In genomic region chr2:3536682-3537632, GRCh38 we compare ENCODE assay signal across 7 cellular contexts. TPM values are rescaled to one million over a fixed set of nuclear protein-coding genes. Genes with fewer than 3 reads are reported as not detected.
DNase-seq lines count a peak whose midpoint lies in the region; ATAC-seq and TF ChIP-seq lines count a peak whose summit lies in the region.

No MANE protein-coding gene starts in this region.

- intact Hi-C loops in activated T-helper 1 cell treated with anti-CD3 and anti-CD28 coated beads, Interleukin-12 subunit alpha, Interleukin-12 subunit beta, Interleukin-2, Interleukin-4 antibody, amounts not matched to agents 30 ng/mL and 10 ng/mL and 1 ng/mL, durations not matched to agents 14 hours and 24 hours and 36 hours (cut with micrococcal nuclease) = no loop called here
- intact Hi-C loops in heart right ventricle (cut with DNase I) (no loop called here), sigmoid colon (cut with DNase I) (loop anchor here (2.0 kb wide), 1 partner anchor 18 kb away; no protein-coding TSS in a partner anchor)

- H3K4me3 ChIP-seq in heart right ventricle = peak overlapping the region in 9 of 10 donors; percentile 28 to 64 (median 52)
- peak overlapping the region; percentile 26 to 49 (median 46) for H3K4me3 ChIP-seq in sigmoid colon

- H3K27me3 ChIP-seq in heart right ventricle = no peaks in the 10 kb centered on the region
- no peaks in the 10 kb centered on the region for H3K27me3 ChIP-seq in sigmoid colon

- H3K36me3 Mint-ChIP-seq in activated T-helper 1 cell treated with anti-CD3 and anti-CD28 coated beads, Interleukin-12 subunit alpha, Interleukin-12 subunit beta, Interleukin-2, Interleukin-4 antibody, amounts not matched to agents 30 ng/mL and 10 ng/mL and 1 ng/mL, durations not matched to agents 14 hours and 24 hours and 36 hours (ENCODE audit: low read depth) = peaks cover 4% of the 10 kb centered on the region

- peak; percentile 9 for TF ChIP-seq CTCF in GM13976 (IDR thresholded peaks at IDR 0.05; ENCODE audit: borderline replicate concordance, control extremely low read depth, extremely low read depth, insufficient read depth, missing control alignments)
- TF ChIP-seq CTCF in heart right ventricle (IDR thresholded peaks at IDR 0.05) = peak in 8 of 9 donors; percentile 25 to 65 (median 54)
- TF ChIP-seq CTCF in sigmoid colon (IDR thresholded peaks at IDR 0.05) = peak in 3 of 4 experiments; percentile 22 to 56 (median 48)

- no peak for DNase-seq in GM13976 (ENCODE audit: low spot score)
- peak; percentile 74 for DNase-seq in HT1080 (ENCODE audit: low read depth)
- DNase-seq in activated T-helper 1 cell treated with anti-CD3 and anti-CD28 coated beads, Interleukin-12 subunit alpha, Interleukin-12 subunit beta, Interleukin-2, Interleukin-4 antibody, amounts not matched to agents 30 ng/mL and 10 ng/mL and 1 ng/mL, durations not matched to agents 14 hours and 24 hours and 36 hours (ENCODE audit: low spot score) = no peak
- DNase-seq in heart right ventricle = peak; percentile 61 to 68
- DNase-seq in sigmoid colon = peak; percentile 84
- DNase-seq in hippocampal formation (lab: John Stamatoyannopoulos, UW) = no peak

- peaks cover 5% of the 10 kb centered on the region for H3K4me1 Mint-ChIP-seq in activated T-helper 1 cell treated with anti-CD3 and anti-CD28 coated beads, Interleukin-12 subunit alpha, Interleukin-12 subunit beta, Interleukin-2, Interleukin-4 antibody, amounts not matched to agents 30 ng/mL and 10 ng/mL and 1 ng/mL, durations not matched to agents 14 hours and 24 hours and 36 hours (ENCODE audit: low read depth)

- peak overlapping the region; percentile 69 for H3K4me3 Mint-ChIP-seq in activated T-helper 1 cell treated with anti-CD3 and anti-CD28 coated beads, Interleukin-12 subunit alpha, Interleukin-12 subunit beta, Interleukin-2, Interleukin-4 antibody, amounts not matched to agents 30 ng/mL and 10 ng/mL and 1 ng/mL, durations not matched to agents 14 hours and 24 hours and 36 hours

- H3K27me3 Mint-ChIP-seq in activated T-helper 1 cell treated with anti-CD3 and anti-CD28 coated beads, Interleukin-12 subunit alpha, Interleukin-12 subunit beta, Interleukin-2, Interleukin-4 antibody, amounts not matched to agents 30 ng/mL and 10 ng/mL and 1 ng/mL, durations not matched to agents 14 hours and 24 hours and 36 hours (ENCODE audit: insufficient read depth) = no peaks in the 10 kb centered on the region

- H3K4me1 ChIP-seq in heart right ventricle = peaks cover 4 to 43% (median 22%) of the 10 kb centered on the region in 9 donors
- peaks cover 0 to 44% (median 33%) of the 10 kb centered on the region in 4 donors for H3K4me1 ChIP-seq in sigmoid colon

- H3K36me3 ChIP-seq in heart right ventricle (peaks cover 0 to 52% (median 6%) of the 10 kb centered on the region in 9 donors), sigmoid colon (peaks cover 3 to 28% (median 6%) of the 10 kb centered on the region in 4 donors)

- WGBS in heart right ventricle, 2 donors = 55 to 60% methylated on average over 16 of the region's 16 CpGs
- WGBS in sigmoid colon, 2 donors = 76 to 86% methylated on average over 16 of the region's 16 CpGs

- H3K9me3 ChIP-seq in heart right ventricle (no peaks in the 10 kb centered on the region), sigmoid colon (no peaks in the 10 kb centered on the region)

- H3K27ac ChIP-seq in heart right ventricle = peak overlapping the region; percentile 74 to 98 (median 92)
- H3K27ac ChIP-seq in sigmoid colon = peak overlapping the region; percentile 89 to 97 (median 91)

- in situ Hi-C loops in GM13976 (cut with MboI; ENCODE audit: low sequenced_read_pairs, unreplicated experiment) = no loop called here

- peak overlapping the region; percentile 45 for H3K27ac Mint-ChIP-seq in activated T-helper 1 cell treated with anti-CD3 and anti-CD28 coated beads, Interleukin-12 subunit alpha, Interleukin-12 subunit beta, Interleukin-2, Interleukin-4 antibody, amounts not matched to agents 30 ng/mL and 10 ng/mL and 1 ng/mL, durations not matched to agents 14 hours and 24 hours and 36 hours

- TF ChIP-seq EP300 in sigmoid colon (IDR thresholded peaks at IDR 0.05) = no peak

- peak; percentile 26 to 73 (median 58) for ATAC-seq in heart right ventricle
- no peak for ATAC-seq in HG03025 (IDR thresholded peaks at IDR 0.05; ENCODE audit: low FRiP score, unreplicated experiment)

- H3K9me3 Mint-ChIP-seq in activated T-helper 1 cell treated with anti-CD3 and anti-CD28 coated beads, Interleukin-12 subunit alpha, Interleukin-12 subunit beta, Interleukin-2, Interleukin-4 antibody, amounts not matched to agents 30 ng/mL and 10 ng/mL and 1 ng/mL, durations not matched to agents 14 hours and 24 hours and 36 hours = no peaks in the 10 kb centered on the region

- TF ChIP-seq POLR2A in sigmoid colon (IDR thresholded peaks at IDR 0.05) = no peak

RNA-seq across cellular contexts. Expression of gene ADI1, which starts 17.6 kb away (rescaled TPM):
- 98.8 and 106 TPM in 2 replicates for total RNA-seq in HT1080 (2014; rRNA removed; shearing (Covaris generic))
- 49.8 and 50.5 TPM in 2 replicates for polyA plus RNA-seq in HT1080 (2015; cell fraction: cytosol; rRNA removed)
- 22.5 and 27.3 TPM in 2 replicates for polyA plus RNA-seq in HT1080 (2015; cell fraction: nucleus; rRNA removed)
- total RNA-seq in activated T-helper 1 cell treated with anti-CD3 and anti-CD28 coated beads, Interleukin-12 subunit alpha, Interleukin-12 subunit beta, Interleukin-2, Interleukin-4 antibody, amounts not matched to agents 30 ng/mL and 10 ng/mL and 1 ng/mL, durations not matched to agents 14 hours and 24 hours and 36 hours = 35.5 and 36.0 TPM in 2 replicates
- 100 to 1,000 TPM; 100 to 204 (median 175) TPM for total RNA-seq in heart right ventricle
- 100 to 1,000 TPM in 1 of 2 donors, 10 to 100 TPM in 1; 49.2 to 126 TPM for polyA plus RNA-seq in heart right ventricle
- total RNA-seq in sigmoid colon = 100 to 1,000 TPM in 1 of 4 donors, 10 to 100 TPM in 3; 35.7 to 104 (median 77.1) TPM
- 100 to 1,000 TPM in 2 of 3 donors, 10 to 100 TPM in 1; 47.4 to 114 (median 111) TPM for polyA plus RNA-seq in sigmoid colon

RNA-seq across cellular contexts. Expression of gene RNASEH1, which starts 21.2 kb away (rescaled TPM):
- 56.7 and 60.7 TPM in 2 replicates for total RNA-seq in HT1080 (2014; rRNA removed; shearing (Covaris generic))
- 49.9 and 51.8 TPM in 2 replicates for polyA plus RNA-seq in HT1080 (2015; cell fraction: cytosol; rRNA removed)
- polyA plus RNA-seq in HT1080 (2015; cell fraction: nucleus; rRNA removed) = 24.7 and 35.8 TPM in 2 replicates
- total RNA-seq in activated T-helper 1 cell treated with anti-CD3 and anti-CD28 coated beads, Interleukin-12 subunit alpha, Interleukin-12 subunit beta, Interleukin-2, Interleukin-4 antibody, amounts not matched to agents 30 ng/mL and 10 ng/mL and 1 ng/mL, durations not matched to agents 14 hours and 24 hours and 36 hours = 30.5 and 31.6 TPM in 2 replicates
- total RNA-seq in heart right ventricle (10 to 100 TPM; 17.3 to 24.0 (median 19.9) TPM), sigmoid colon (10 to 100 TPM; 20.5 to 28.4 (median 23.9) TPM)
- polyA plus RNA-seq in heart right ventricle (10 to 100 TPM in 1 of 2 donors, 1 to 10 TPM in 1; 8.7 to 15.3 TPM), sigmoid colon (10 to 100 TPM; 10.4 to 18.4 (median 10.8) TPM)

RNA-seq across cellular contexts. Expression of gene RPS7, which starts 38.1 kb away (rescaled TPM):
- 2,795 and 3,239 TPM in 2 replicates for total RNA-seq in HT1080 (2014; rRNA removed; shearing (Covaris generic))
- polyA plus RNA-seq in HT1080 (2015; cell fraction: cytosol; rRNA removed) = 3,937 and 4,910 TPM in 2 replicates
- 1,289 and 1,700 TPM in 2 replicates for polyA plus RNA-seq in HT1080 (2015; cell fraction: nucleus; rRNA removed)
- 1,614 and 1,649 TPM in 2 replicates for total RNA-seq in activated T-helper 1 cell treated with anti-CD3 and anti-CD28 coated beads, Interleukin-12 subunit alpha, Interleukin-12 subunit beta, Interleukin-2, Interleukin-4 antibody, amounts not matched to agents 30 ng/mL and 10 ng/mL and 1 ng/mL, durations not matched to agents 14 hours and 24 hours and 36 hours
- total RNA-seq in heart right ventricle = 100 to 1,000 TPM; 446 to 663 (median 505) TPM
- polyA plus RNA-seq in heart right ventricle = 1,000 to 10,000 TPM; 1,343 to 1,956 TPM
- total RNA-seq in sigmoid colon = 1,000 to 10,000 TPM; 4,404 to 6,289 (median 5,620) TPM
- polyA plus RNA-seq in sigmoid colon = 1,000 to 10,000 TPM; 1,874 to 3,184 (median 2,304) TPM

RNA-seq across cellular contexts. Expression of gene COLEC11, which starts 58.0 kb away (rescaled TPM):
- total RNA-seq in HT1080 (2014; rRNA removed; shearing (Covaris generic)) = 0.72 and 2.2 TPM in 2 replicates
- polyA plus RNA-seq in HT1080 (2015; cell fraction: cytosol; rRNA removed) = 0.68 and 1.1 TPM in 2 replicates
- 0.43 and 1.00 TPM in 2 replicates for polyA plus RNA-seq in HT1080 (2015; cell fraction: nucleus; rRNA removed)
- total RNA-seq in activated T-helper 1 cell treated with anti-CD3 and anti-CD28 coated beads, Interleukin-12 subunit alpha, Interleukin-12 subunit beta, Interleukin-2, Interleukin-4 antibody, amounts not matched to agents 30 ng/mL and 10 ng/mL and 1 ng/mL, durations not matched to agents 14 hours and 24 hours and 36 hours = not detected in 2 replicates
- total RNA-seq in heart right ventricle (1 to 10 TPM; 2.0 to 7.2 (median 4.1) TPM), sigmoid colon (1 to 10 TPM; 2.3 to 8.2 (median 3.1) TPM)
- polyA plus RNA-seq in heart right ventricle (10 to 100 TPM; 18.2 to 26.7 TPM), sigmoid colon (1 to 10 TPM in 2 of 3 donors, under 1 TPM in 1; 0.92 to 3.0 (median 1.3) TPM)

Comparison
In these comparisons a context has a peak if more than half of its experiments do, and no peak if none do; other contexts are left out.
1. DNase-seq: peak in HT1080 (single experiment), heart right ventricle (2 of 2) and sigmoid colon (single experiment); none in GM13976 (single experiment), activated T-helper 1 cell treated with anti-CD3 and anti-CD28 coated beads, Interleukin-12 subunit alpha, Interleukin-12 subunit beta, Interleukin-2, Interleukin-4 antibody, amounts not matched to agents 30 ng/mL and 10 ng/mL and 1 ng/mL, durations not matched to agents 14 hours and 24 hours and 36 hours (single experiment) and hippocampal formation (0 of 2).
2. Peak in every context shown above with its lines, with median percentiles within 50 percentile points of each other: CTCF ChIP-seq.